In the genomic region with DNA sequence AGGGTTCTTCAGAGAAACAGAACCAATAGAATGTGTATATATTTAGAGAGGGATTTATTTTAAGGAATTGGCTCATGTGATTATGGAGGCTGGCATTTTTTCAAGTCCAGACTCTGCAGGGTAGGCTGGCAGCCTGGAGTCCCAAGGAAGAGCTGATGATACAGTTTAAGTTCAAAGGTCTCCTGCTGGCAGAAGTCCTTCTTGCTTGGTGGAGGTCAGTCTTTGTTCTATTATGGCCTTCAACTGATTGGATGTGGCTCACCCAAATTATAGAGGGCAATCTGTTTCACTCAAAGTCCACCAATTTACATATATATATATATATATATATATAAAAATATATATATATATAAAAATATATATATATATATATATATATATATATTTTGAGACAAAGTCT, we compare ENCODE assay signal across 1 cellular context.
TF ChIP-seq lines count a peak whose summit lies in the region.

No MANE protein-coding gene starts in this region.

TF ChIP-seq in HEK293, 187 proteins besides CTCF, POLR2A, EP300 and RAD21 (continued from another document):
- no peak for TF ChIP-seq ZNF510 (tag by site-specific recombination; IDR thresholded peaks at IDR 0.05; ENCODE audit: insufficient replicate concordance)
